In the genomic region with DNA sequence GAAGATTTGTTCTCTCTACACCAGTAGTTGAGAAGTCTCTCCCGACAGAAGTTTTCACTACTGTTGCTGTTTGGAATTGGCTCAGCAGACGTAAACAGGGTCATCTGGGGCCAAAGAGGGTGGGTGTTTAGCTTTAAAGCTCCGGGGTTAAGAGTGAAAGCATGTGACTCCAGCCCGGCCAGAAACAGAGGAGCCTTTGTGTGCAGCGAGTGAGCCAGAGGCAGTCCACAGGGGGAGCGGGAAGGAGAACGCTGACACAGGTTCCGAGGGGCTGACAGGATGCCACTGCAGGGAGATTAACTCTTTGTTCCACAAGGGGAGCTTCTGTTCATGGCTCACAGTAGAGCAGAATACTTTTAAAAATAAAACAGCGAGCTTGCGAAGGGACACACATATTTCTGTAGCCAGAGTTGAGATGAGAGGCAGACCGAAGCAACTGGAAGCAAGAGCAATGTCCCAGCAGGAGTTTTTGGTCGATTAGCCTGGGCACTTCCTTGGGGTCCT, we compare ENCODE assay signal across 8 cellular contexts. TPM values are rescaled to one million over a fixed set of nuclear protein-coding genes. Genes with fewer than 3 reads are reported as not detected.
DNase-seq lines count a peak whose midpoint lies in the region; ATAC-seq and TF ChIP-seq lines count a peak whose summit lies in the region.

No MANE protein-coding gene starts in this region.

- H3K9ac ChIP-seq in IMR-90 (ENCODE audit: low read depth, low read length), result peak overlapping the region; percentile 40

- 0% methylated on average over 1 of the region's 12 CpGs; no CpG with 5 or more reads in 1 of the 2 experiments for WGBS in IMR-90 (ENCODE audit: extremely low coverage in 2 of 2, insufficient read length in 1 of 2), 2 experiments
- WGBS in heart left ventricle, 4 donors, result 0 to 4% (median 2%) methylated on average over 12 of the region's 12 CpGs

- ATAC-seq in IMR-90 (ENCODE audit: low read depth) (peak; percentile 92), heart left ventricle (peak; percentile 90 to 97 (median 95)), omental fat pad (ENCODE audit: low FRiP score) (peak; percentile 86), GM19035 (IDR thresholded peaks at IDR 0.05; ENCODE audit: unreplicated experiment) (no peak), HG03521 (IDR thresholded peaks at IDR 0.05; ENCODE audit: unreplicated experiment) (no peak)

- H3K4me3 Mint-ChIP-seq in activated naive CD8-positive, alpha-beta T cell treated with anti-CD3 and anti-CD28 coated beads for 36 hours, result peak overlapping the region; percentile 40

- peak overlapping the region; percentile 96 for H3K14ac ChIP-seq in IMR-90 (replicated peaks; ENCODE audit: low read depth, low read length)

- H3K27ac ChIP-seq in IMR-90 (ENCODE audit: insufficient read depth, low read length), result peak overlapping the region; percentile 68; the same call in 1 of the 2 replicates
- peak overlapping the region; percentile 58 to 92 (median 74) for H3K27ac ChIP-seq in heart left ventricle

- H4K20me1 ChIP-seq in IMR-90 (ENCODE audit: insufficient read depth, low read length), result no peaks in the 10 kb centered on the region

- peak overlapping the region; percentile 96 for H2AK9ac ChIP-seq in IMR-90 (replicated peaks; ENCODE audit: low read depth, low read length, poor library complexity)

- H4K91ac ChIP-seq in IMR-90 (ENCODE audit: insufficient read depth, low read depth, low read length), result peak overlapping the region; percentile 93

- H3K36me3 Mint-ChIP-seq in activated naive CD8-positive, alpha-beta T cell treated with anti-CD3 and anti-CD28 coated beads for 36 hours, result peaks cover 2% of the 10 kb centered on the region

- H3K4ac ChIP-seq in IMR-90 (ENCODE audit: low read depth, low read length), result peak overlapping the region; percentile 97

- H3K56ac ChIP-seq in IMR-90 (ENCODE audit: extremely low read depth, insufficient read depth, low read length), result peak overlapping the region; percentile 88

- peak overlapping the region; percentile 37 for H3K27ac Mint-ChIP-seq in activated naive CD8-positive, alpha-beta T cell treated with anti-CD3 and anti-CD28 coated beads for 36 hours

- POLR2A ChIA-PET in IMR-90 (lab: Charles Lee; ENCODE audit: unreplicated experiment), result interaction anchor here (0.6 to 1.8 kb wide), 3 partner anchors 18 to 121 kb away, joined by 3 to 5 read pairs (median 3); a partner anchor contains a TSS

- peak; percentile 40; the same call in 1 of the 2 replicates for TF ChIP-seq RAD21 in IMR-90 (IDR thresholded peaks at IDR 0.05; ENCODE audit: low read length)

- dilution Hi-C loops in IMR-90 (cut with HindIII; ENCODE audit: low sequenced_read_pairs, unreplicated experiment), result no loop called here

- H2BK20ac ChIP-seq in IMR-90 (ENCODE audit: low read depth, low read length), result peak overlapping the region; percentile 93

- H3K4me1 ChIP-seq in IMR-90 (ENCODE audit: control insufficient read depth, insufficient read depth, low read length) (peaks cover 27% of the 10 kb centered on the region), heart left ventricle (peaks cover 0 to 37% (median 23%) of the 10 kb centered on the region in 12 donors)

- peaks cover 51% of the 10 kb centered on the region for H3K27me3 Mint-ChIP-seq in activated naive CD8-positive, alpha-beta T cell treated with anti-CD3 and anti-CD28 coated beads for 36 hours

- TF ChIP-seq POLR2A in IMR-90 (IDR thresholded peaks at IDR 0.05; ENCODE audit: low read depth, low read length) (0 out of 2 replicates have a peak, but pooled peaks have one; percentile 28), heart left ventricle (IDR thresholded peaks at IDR 0.05) (peak in 1 of 2 donors; percentile 41)

- peak overlapping the region; percentile 90; the same call in 2 of the 3 replicates for H2BK15ac ChIP-seq in IMR-90 (ENCODE audit: low read depth, low read length)

- in situ Hi-C loops in IMR-90 (cut with MboI; ENCODE audit: low sequenced_read_pairs), result no loop called here

- H3K9me3 Mint-ChIP-seq in activated naive CD8-positive, alpha-beta T cell treated with anti-CD3 and anti-CD28 coated beads for 36 hours, result no peaks in the 10 kb centered on the region

- H2BK120ac ChIP-seq in IMR-90 (ENCODE audit: low read depth, low read length), result peak overlapping the region; percentile 99

- peaks cover 0 to 12% of the 10 kb centered on the region in 2 experiments; a peak in 2 of 4 replicates for H3K79me1 ChIP-seq in IMR-90 (ENCODE audit: low read depth in 1 of 2, low read length in 2 of 2)

- intact Hi-C loops in IMR-90 (cut with micrococcal nuclease), result no loop called here
- intact Hi-C loops in heart left ventricle (cut with DNase I), result loop anchor here in 1 of 10 donors (2.0 kb wide), 1 partner anchor 13 kb away; no protein-coding TSS in a partner anchor

- H3K4me1 Mint-ChIP-seq in activated naive CD8-positive, alpha-beta T cell treated with anti-CD3 and anti-CD28 coated beads for 36 hours, result peaks cover 32% of the 10 kb centered on the region

- DNase-seq in CD1c-positive myeloid dendritic cell (ENCODE audit: extremely low spot score), result peak; percentile 60
- DNase-seq in IMR-90, result peak; percentile 75
- no peak for DNase-seq in activated naive CD8-positive, alpha-beta T cell treated with anti-CD3 and anti-CD28 coated beads for 36 hours
- peak; percentile 75 to 86 (median 83) for DNase-seq in heart left ventricle
- DNase-seq in omental fat pad (ENCODE audit: low spot score), result no peak
- DNase-seq in HUDEP-2 (lab: John Stamatoyannopoulos, UW; ENCODE audit: unreplicated experiment in 76 of 76), result no peak

- H3K27me3 ChIP-seq in IMR-90 (ENCODE audit: control insufficient read depth, insufficient read depth, low read length) (no peaks in the 10 kb centered on the region), heart left ventricle (no peaks in the 10 kb centered on the region)

- H3K9me3 ChIP-seq in IMR-90 (ENCODE audit: control insufficient read depth, insufficient read depth, low read length) (no peaks in the 10 kb centered on the region), heart left ventricle (no peaks in the 10 kb centered on the region)

- H2BK5ac ChIP-seq in IMR-90 (ENCODE audit: low read depth, low read length, poor library complexity, severe bottlenecking), result peak overlapping the region; percentile 42

- peak overlapping the region; percentile 26 for H3K4me3 ChIP-seq in IMR-90 (ENCODE audit: insufficient read depth, low read depth, low read length)
- peak overlapping the region in 10 of 12 donors; percentile 11 to 58 (median 46) for H3K4me3 ChIP-seq in heart left ventricle

- CTCF ChIA-PET in IMR-90 (lab: Yijun Ruan, JAX), result interaction anchor here (0.8 to 0.9 kb wide), 3 partner anchors 23 to 92 kb away, joined by 3 to 4 read pairs (median 3); no protein-coding TSS in a partner anchor

- H3K18ac ChIP-seq in IMR-90 (ENCODE audit: low read depth, low read length), result peak overlapping the region; percentile 82

- H4K8ac ChIP-seq in IMR-90 (ENCODE audit: low read depth in 2 of 2, low read length in 2 of 2), result peak overlapping the region; percentile 36 to 89; a peak in 3 of 4 replicates

- TF ChIP-seq CTCF in IMR-90 (conservative IDR thresholded peaks at IDR 0.05; ENCODE audit: low read depth, low read length), result no peak
- peak in 3 of 12 donors; percentile 25 to 35 (median 26) for TF ChIP-seq CTCF in heart left ventricle (IDR thresholded peaks at IDR 0.05)
- TF ChIP-seq CTCF in omental fat pad (IDR thresholded peaks at IDR 0.05), result no peak

- no TSS peak for BruUV-seq in IMR-90 (replicated peaks; lab: Mats Ljungman, UMichigan)

- peak overlapping the region; percentile 74 for H4K5ac ChIP-seq in IMR-90 (ENCODE audit: low read depth, low read length)

- H3K23ac ChIP-seq in IMR-90 (ENCODE audit: low read depth, low read length), result peak overlapping the region; percentile 76

- H3K4me2 ChIP-seq in IMR-90 (ENCODE audit: low read depth, low read length), result peak overlapping the region; percentile 79

- H3K9me1 ChIP-seq in IMR-90 (ENCODE audit: insufficient read depth, low read length), result peaks cover 35% of the 10 kb centered on the region

- H3K36me3 ChIP-seq in IMR-90 (ENCODE audit: control insufficient read depth, insufficient read depth, low read length), result no peaks in the 10 kb centered on the region
- H3K36me3 ChIP-seq in heart left ventricle, result no peaks in the 10 kb centered on the region

- peak overlapping the region; percentile 87 for H2AFZ ChIP-seq in IMR-90 (replicated peaks; ENCODE audit: low read length, poor library complexity)

- H2AK5ac ChIP-seq in IMR-90 (ENCODE audit: low read depth, low read length), result peak overlapping the region; percentile 93

TF ChIP-seq in IMR-90, 13 proteins besides CTCF, POLR2A, EP300 and RAD21 (continues in another document):
- TF ChIP-seq NFE2L2 (IDR thresholded peaks at IDR 0.05; ENCODE audit: low read depth, low read length) (no peak), MXI1 (IDR thresholded peaks at IDR 0.05; ENCODE audit: borderline replicate concordance, low read depth, low read length) (no peak), BHLHE40 (IDR thresholded peaks at IDR 0.05; ENCODE audit: low read depth, low read length) (peak; percentile 51), MAFK (IDR thresholded peaks at IDR 0.05; ENCODE audit: low read depth, low read length) (no peak)
- TF ChIP-seq, protein P1, sequence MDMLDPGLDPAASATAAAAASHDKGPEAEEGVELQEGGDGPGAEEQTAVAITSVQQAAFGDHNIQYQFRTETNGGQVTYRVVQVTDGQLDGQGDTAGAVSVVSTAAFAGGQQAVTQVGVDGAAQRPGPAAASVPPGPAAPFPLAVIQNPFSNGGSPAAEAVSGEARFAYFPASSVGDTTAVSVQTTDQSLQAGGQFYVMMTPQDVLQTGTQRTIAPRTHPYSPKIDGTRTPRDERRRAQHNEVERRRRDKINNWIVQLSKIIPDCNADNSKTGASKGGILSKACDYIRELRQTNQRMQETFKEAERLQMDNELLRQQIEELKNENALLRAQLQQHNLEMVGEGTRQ (IDR thresholded peaks at IDR 0.05; ENCODE audit: low read depth, low read length), result peak; percentile 50; the same call in 1 of the 2 replicates

RNA-seq across cellular contexts. Expression of a gene that starts 26.9 kb away (rescaled TPM):
- 1.7 and 2.9 TPM in 2 replicates for total RNA-seq in IMR-90 (2012; rRNA removed)
- polyA plus RNA-seq in IMR-90 (2012; rRNA removed), result 2.4 and 2.8 TPM in 2 replicates
- polyA plus RNA-seq in IMR-90 (2012; cell fraction: cytosol; rRNA removed), result 0.80 and 1.8 TPM in 2 replicates
- polyA plus RNA-seq in IMR-90 (2012; cell fraction: nucleus; rRNA removed; ENCODE audit: low replicate concordance), result 6.6 and 11.7 TPM in 2 replicates
- 1 to 10 TPM; 5.1 to 5.4 TPM for total RNA-seq in activated naive CD8-positive, alpha-beta T cell treated with anti-CD3 and anti-CD28 coated beads for 36 hours
- total RNA-seq in heart left ventricle, result 10 to 100 TPM in 2 of 9 donors, 1 to 10 TPM in 7; 1.2 to 12.9 (median 3.5) TPM
- polyA plus RNA-seq in heart left ventricle, result 1 to 10 TPM; 2.5 to 2.9 TPM
- total RNA-seq in omental fat pad, result 1 to 10 TPM; 3.7 to 7.7 (median 5.3) TPM

RNA-seq across cellular contexts. Expression of a gene that starts 42.8 kb away (rescaled TPM):
- total RNA-seq in IMR-90 (2012; rRNA removed), result 106 and 205 TPM in 2 replicates
- 295 and 296 TPM in 2 replicates for polyA plus RNA-seq in IMR-90 (2012; rRNA removed)
- 198 and 487 TPM in 2 replicates for polyA plus RNA-seq in IMR-90 (2012; cell fraction: cytosol; rRNA removed)
- 41.4 and 203 TPM in 2 replicates for polyA plus RNA-seq in IMR-90 (2012; cell fraction: nucleus; rRNA removed; ENCODE audit: low replicate concordance)
- 100 to 1,000 TPM; 161 to 169 TPM for total RNA-seq in activated naive CD8-positive, alpha-beta T cell treated with anti-CD3 and anti-CD28 coated beads for 36 hours
- total RNA-seq in heart left ventricle, result 100 to 1,000 TPM; 189 to 446 (median 218) TPM
- polyA plus RNA-seq in heart left ventricle, result 100 to 1,000 TPM; 379 to 702 TPM
- 100 to 1,000 TPM; 276 to 299 (median 286) TPM for total RNA-seq in omental fat pad

Comparison
In these comparisons a context has a peak if more than half of its experiments do, and no peak if none do; other contexts are left out.
1. DNase-seq: peak in CD1c-positive myeloid dendritic cell (single experiment), IMR-90 (single experiment) and heart left ventricle (5 of 5); none in activated naive CD8-positive, alpha-beta T cell treated with anti-CD3 and anti-CD28 coated beads for 36 hours (single experiment), omental fat pad (single experiment) and HUDEP-2 (0 of 76).
2. ATAC-seq: peak in IMR-90 (single experiment), heart left ventricle (4 of 4) and omental fat pad (single experiment); none in GM19035 (single experiment) and HG03521 (single experiment).